In the genomic region with DNA sequence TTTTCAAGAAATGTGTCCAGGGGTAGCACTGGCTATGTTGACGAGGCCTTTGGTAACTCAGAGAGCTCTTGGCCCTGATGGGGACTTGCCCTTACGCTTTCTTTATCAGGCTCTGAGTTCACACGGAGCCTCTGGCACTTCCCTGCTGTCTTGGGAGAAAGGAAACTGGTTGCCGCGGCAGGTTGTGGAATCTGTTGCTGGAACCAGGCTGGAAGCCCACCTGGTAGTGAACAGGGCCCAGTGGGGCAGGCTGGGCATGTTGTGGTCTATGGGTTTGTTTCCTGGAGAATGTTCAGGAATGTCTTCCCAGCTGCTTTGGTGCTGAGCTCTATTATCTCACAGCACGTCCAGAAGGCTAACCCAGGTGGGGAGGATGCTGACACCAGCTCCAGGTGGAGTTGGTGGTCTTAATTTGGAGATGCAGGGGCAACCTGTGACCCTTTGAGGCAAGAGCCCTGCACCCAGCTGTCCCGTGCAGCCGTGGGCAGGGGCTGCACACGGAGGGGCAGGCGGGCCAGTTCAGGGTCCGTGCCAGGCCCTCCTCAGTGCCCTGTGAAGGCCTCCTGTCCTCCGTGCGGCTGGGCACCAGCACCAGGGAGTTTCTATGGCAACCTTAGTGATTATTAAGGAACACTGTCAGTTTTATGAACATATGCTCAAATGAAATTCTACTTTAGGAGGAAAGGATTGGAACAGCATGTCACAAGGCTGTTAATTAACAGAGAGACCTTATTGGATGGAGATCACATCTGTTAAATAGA, we compare ENCODE assay signal across 27 cellular contexts. TPM values are rescaled to one million over a fixed set of nuclear protein-coding genes. Genes with fewer than 3 reads are reported as not detected.
DNase-seq lines count a peak whose midpoint lies in the region; ATAC-seq, FAIRE-seq and TF ChIP-seq lines count a peak whose summit lies in the region.
"Had no signal": no experiment of that assay in that cellular context is flagged by ENCODE, and none has a peak within 500 bp of the region (broad histone marks: within the 10 kb centered on the region; RNA-seq: fewer than 3 reads in every experiment).

No MANE protein-coding gene starts in this region.

- peaks cover 25 to 45% of the 10 kb centered on the region in 2 donors for H3K4me1 ChIP-seq in naive thymus-derived CD4-positive, alpha-beta T cell (ENCODE audit: control insufficient read depth in 2 of 2, insufficient read depth in 2 of 2, low read length in 2 of 2)
- peaks cover under 1 to 7% of the 10 kb centered on the region in 2 donors for H3K4me1 ChIP-seq in kidney (ENCODE audit: control insufficient read depth in 1 of 2, insufficient read depth in 1 of 2, low read depth in 1 of 2, low read length in 2 of 2)
- H3K4me1 ChIP-seq: gastrocnemius medialis had no signal

- TF ChIP-seq CTCF in kidney (IDR thresholded peaks at IDR 0.05; ENCODE audit: borderline replicate concordance, extremely low read depth, insufficient read depth) (no peak), D721Med (IDR thresholded peaks at IDR 0.05; ENCODE audit: insufficient read depth, missing control alignments) (no peak)

- DNase-seq in Ammon's horn (ENCODE audit: low spot score): peak; percentile 23
- DNase-seq in G401 (ENCODE audit: low spot score): peak; percentile 75
- DNase-seq in central memory CD8-positive, alpha-beta T cell (ENCODE audit: low spot score in 2 of 2): no peak
- DNase-seq in naive thymus-derived CD4-positive, alpha-beta T cell: no peak
- DNase-seq in kidney: no peak
- no peak for DNase-seq in D721Med (ENCODE audit: insufficient read length, low spot score)
- DNase-seq: activated CD8-positive, alpha-beta T cell treated with anti-CD3 and anti-CD28 coated beads for 36 hours; activated T-cell treated with anti-CD3 and anti-CD28 coated beads, Interleukin-2, amount 50 U/mL, for 4 hours; brain microvascular endothelial cell; erythroblast; gastrocnemius medialis; HFFc6; Kasumi-1; left cardiac atrium; midbrain; NCI-H1092; NCI-H2081 treated with DMSO at 0.1 percent for 48 hours; NCI-H526 treated with DMSO at 0.1 percent for 48 hours; retina; Right ventricle myocardium superior; stimulated activated CD4-positive, alpha-beta T cell treated with anti-CD3 and anti-CD28 coated beads, Interleukin-15, amount 100 ng/mL, for 24 hours; WERI-Rb-1 had no signal

- FAIRE-seq in kidney (lab: Jason Lieb, UNC): no peak
- no peak for FAIRE-seq in D721Med (lab: Jason Lieb, UNC)

- H3K9ac ChIP-seq in kidney (ENCODE audit: low read length in 2 of 2): no peak overlapping the region

- intact Hi-C loops in naive thymus-derived CD4-positive, alpha-beta T cell (cut with micrococcal nuclease): no loop called here
- intact Hi-C loops in kidney (cut with DNase I): no loop called here

- no peaks in the 10 kb centered on the region for H3K27me3 Mint-ChIP-seq in central memory CD8-positive, alpha-beta T cell
- no peaks in the 10 kb centered on the region for H3K27me3 Mint-ChIP-seq in naive thymus-derived CD4-positive, alpha-beta T cell
- H3K27me3 Mint-ChIP-seq: activated CD8-positive, alpha-beta T cell treated with anti-CD3 and anti-CD28 coated beads for 36 hours; activated naive CD8-positive, alpha-beta T cell had no signal

- H3K36me3 Mint-ChIP-seq in central memory CD8-positive, alpha-beta T cell (ENCODE audit: insufficient read depth): no peaks in the 10 kb centered on the region
- H3K36me3 Mint-ChIP-seq in naive thymus-derived CD4-positive, alpha-beta T cell: peaks cover 0 to 15% (median 2%) of the 10 kb centered on the region in 5 donors

- H3K36me3 ChIP-seq in naive thymus-derived CD4-positive, alpha-beta T cell (ENCODE audit: control insufficient read depth in 2 of 3, insufficient read depth in 3 of 3, low read length in 3 of 3): peaks cover 0 to 12% (median 0%) of the 10 kb centered on the region in 3 experiments
- H3K36me3 ChIP-seq in kidney (ENCODE audit: control insufficient read depth in 1 of 2, insufficient read depth in 2 of 2, low read length in 2 of 2): peaks cover 2 to 13% of the 10 kb centered on the region in 2 donors
- H3K36me3 ChIP-seq: brain microvascular endothelial cell, thoracic aorta, WERI-Rb-1 had no signal

- no peak for ATAC-seq in central memory CD8-positive, alpha-beta T cell (replicated peaks; ENCODE audit: extremely low read depth, poor library complexity, severe bottlenecking)
- no peak for ATAC-seq in naive thymus-derived CD4-positive, alpha-beta T cell
- no peak for ATAC-seq in HG03097 (IDR thresholded peaks at IDR 0.05; ENCODE audit: low FRiP score, unreplicated experiment)
- ATAC-seq: activated CD8-positive, alpha-beta T cell treated with anti-CD3 and anti-CD28 coated beads for 36 hours; gastrocnemius medialis had no signal

- peak overlapping the region; percentile 82 for H3K27ac Mint-ChIP-seq in central memory CD8-positive, alpha-beta T cell (ENCODE audit: low read depth)
- peak overlapping the region in 8 of 9 donors; percentile 2 to 97 (median 90) for H3K27ac Mint-ChIP-seq in naive thymus-derived CD4-positive, alpha-beta T cell
- H3K27ac Mint-ChIP-seq: activated CD8-positive, alpha-beta T cell treated with anti-CD3 and anti-CD28 coated beads for 36 hours; HFFc6 had no signal

- H3K4me3 Mint-ChIP-seq in central memory CD8-positive, alpha-beta T cell: no peak overlapping the region
- peak overlapping the region in 3 of 10 donors; percentile 70 to 96 (median 75) for H3K4me3 Mint-ChIP-seq in naive thymus-derived CD4-positive, alpha-beta T cell
- H3K4me3 Mint-ChIP-seq: activated CD8-positive, alpha-beta T cell treated with anti-CD3 and anti-CD28 coated beads for 36 hours; activated naive CD8-positive, alpha-beta T cell; activated T-cell treated with anti-CD3 and anti-CD28 coated beads, Interleukin-2, amount 50 U/mL, for 4 hours; HFFc6 had no signal

- in situ Hi-C loops in G401 (cut with HindIII; ENCODE audit: low sequenced_read_pairs): no loop called here

- no peak overlapping the region for H3K4me3 ChIP-seq in naive thymus-derived CD4-positive, alpha-beta T cell (ENCODE audit: low read length)
- no peak overlapping the region for H3K4me3 ChIP-seq in kidney (ENCODE audit: low read length in 2 of 2)
- H3K4me3 ChIP-seq: gastrocnemius medialis, thoracic aorta had no signal

- H3K9me3 ChIP-seq in naive thymus-derived CD4-positive, alpha-beta T cell (ENCODE audit: control insufficient read depth in 2 of 3, low read length in 3 of 3): no peaks in the 10 kb centered on the region
- no peaks in the 10 kb centered on the region for H3K9me3 ChIP-seq in kidney (ENCODE audit: control insufficient read depth in 1 of 2, low read length in 2 of 2)
- H3K9me3 ChIP-seq: gastrocnemius medialis, thoracic aorta had no signal

- H3K27me3 ChIP-seq in naive thymus-derived CD4-positive, alpha-beta T cell (ENCODE audit: control insufficient read depth in 2 of 2, insufficient read depth in 2 of 2, low read length in 2 of 2): no peaks in the 10 kb centered on the region
- H3K27me3 ChIP-seq: brain microvascular endothelial cell, gastrocnemius medialis had no signal

- CTCF ChIA-PET in naive thymus-derived CD4-positive, alpha-beta T cell (lab: Charles Lee): interaction anchor here (1.1 to 4.5 kb wide), 3 partner anchors 10 to 78 kb away, joined by 3 to 28 read pairs (median 6); no protein-coding TSS in a partner anchor

- H3K27ac ChIP-seq in naive thymus-derived CD4-positive, alpha-beta T cell (ENCODE audit: low read depth, low read length): no peak overlapping the region
- H3K27ac ChIP-seq in kidney (ENCODE audit: low read depth in 2 of 2, low read length in 2 of 2): no peak overlapping the region
- H3K27ac ChIP-seq: brain microvascular endothelial cell, gastrocnemius medialis, thoracic aorta, WERI-Rb-1 had no signal

- H3K4me1 Mint-ChIP-seq in central memory CD8-positive, alpha-beta T cell: peaks cover 37% of the 10 kb centered on the region
- peaks cover 41 to 84% (median 57%) of the 10 kb centered on the region in 7 donors for H3K4me1 Mint-ChIP-seq in naive thymus-derived CD4-positive, alpha-beta T cell

- POLR2A ChIA-PET in naive thymus-derived CD4-positive, alpha-beta T cell (lab: Charles Lee): interaction anchor here (0.7 to 2.7 kb wide), 8 partner anchors 37 to 137 kb away, joined by 3 to 18 read pairs (median 3); no protein-coding TSS in a partner anchor

- no peaks in the 10 kb centered on the region for H3K9me3 Mint-ChIP-seq in central memory CD8-positive, alpha-beta T cell
- H3K9me3 Mint-ChIP-seq in naive thymus-derived CD4-positive, alpha-beta T cell: peaks cover 0 to 3% (median 0%) of the 10 kb centered on the region in 11 donors
- H3K9me3 Mint-ChIP-seq: activated CD8-positive, alpha-beta T cell treated with anti-CD3 and anti-CD28 coated beads for 36 hours; activated T-cell treated with anti-CD3 and anti-CD28 coated beads, Interleukin-2, amount 50 U/mL, for 4 hours; HFFc6 had no signal

RNA-seq across cellular contexts. Expression of a gene that starts 33.4 kb away (rescaled TPM):
- total RNA-seq in G401 (2014; rRNA removed; shearing (Covaris generic)): 0.17 TPM in 1 of 2 replicates, not detected in the other
- under 1 TPM in 1 of 5 experiments, not detected in 4; 0.29 TPM for total RNA-seq in naive thymus-derived CD4-positive, alpha-beta T cell
- polyA plus RNA-seq in naive thymus-derived CD4-positive, alpha-beta T cell: not detected
- 4.7 TPM for total RNA-seq in kidney
- 2.3 TPM for polyA plus RNA-seq in kidney (ENCODE audit: insufficient read depth, low read depth, low replicate concordance)
- total RNA-seq: activated CD8-positive, alpha-beta T cell treated with anti-CD3 and anti-CD28 coated beads for 36 hours; activated T-cell treated with anti-CD3 and anti-CD28 coated beads, Interleukin-2, amount 50 U/mL, for 4 hours; Daoy; HFFc6; HT1080 had no signal

RNA-seq across cellular contexts. Expression of a gene that starts 33.6 kb away (rescaled TPM):
- total RNA-seq in G401 (2014; rRNA removed; shearing (Covaris generic)): not detected in 2 replicates
- not detected for total RNA-seq in naive thymus-derived CD4-positive, alpha-beta T cell
- under 1 TPM in 1 of 2 donors, not detected in 1; 0.04 TPM for polyA plus RNA-seq in naive thymus-derived CD4-positive, alpha-beta T cell
- 18.1 TPM for total RNA-seq in kidney
- 7.6 TPM for polyA plus RNA-seq in kidney (ENCODE audit: insufficient read depth, low read depth, low replicate concordance)
- total RNA-seq: activated CD8-positive, alpha-beta T cell treated with anti-CD3 and anti-CD28 coated beads for 36 hours; HFFc6; HT1080 had no signal

Comparison
In these comparisons a context has a peak if more than half of its experiments do, and no peak if none do; other contexts are left out.
1. DNase-seq: peak in Ammon's horn (single experiment) and G401 (single experiment); none in central memory CD8-positive, alpha-beta T cell (0 of 2), naive thymus-derived CD4-positive, alpha-beta T cell (0 of 9), kidney (single experiment) and D721Med (single experiment).
2. RNA of a gene that starts 33.6 kb away (total RNA-seq): 18.1 TPM in kidney (single experiment); not detected in G401 and not detected in naive thymus-derived CD4-positive, alpha-beta T cell; every median in the first group is over 10 times any median in the second.